8 cellular contexts compared by ENCODE assay signal in the genomic region with DNA sequence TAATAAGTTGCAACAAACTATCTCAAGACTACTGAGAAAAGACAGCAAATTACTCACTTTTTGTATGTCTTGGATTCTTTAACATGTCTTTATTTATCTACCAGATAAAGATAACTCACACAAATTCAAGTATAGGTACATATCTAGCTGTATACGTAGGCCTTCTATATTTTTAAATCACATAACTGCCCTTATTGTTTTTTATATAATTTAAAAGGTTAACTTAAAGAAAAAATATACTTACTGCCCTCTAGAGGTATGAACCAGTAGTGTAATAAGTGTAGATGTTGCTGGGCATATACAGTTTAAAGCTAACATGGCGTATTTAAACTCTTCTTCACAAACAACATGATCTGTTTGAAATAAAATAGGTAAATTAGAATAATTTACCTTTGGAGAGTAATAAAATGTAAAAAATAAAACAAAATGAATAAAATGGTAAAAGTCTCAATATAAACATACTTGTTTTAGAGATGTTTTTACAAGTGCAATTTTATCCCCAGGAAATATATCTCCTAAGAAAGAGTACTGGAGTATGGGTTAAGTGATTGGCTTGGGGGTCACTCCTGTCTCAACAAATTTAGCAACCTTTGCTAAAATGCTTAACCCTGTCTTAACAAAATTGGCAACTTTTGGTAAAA.
DNase-seq lines count a peak whose midpoint lies in the region; ATAC-seq and TF ChIP-seq lines count a peak whose summit lies in the region.

No MANE protein-coding gene starts in this region.

- H3K27me3 ChIP-seq in OCI-LY1 (ENCODE audit: insufficient read depth, low read length) = no peaks in the 10 kb centered on the region
- no peaks in the 10 kb centered on the region for H3K27me3 ChIP-seq in esophagus squamous epithelium
- H3K27me3 ChIP-seq in upper lobe of left lung = no peaks in the 10 kb centered on the region

- intact Hi-C loops in esophagus squamous epithelium (cut with DNase I) = no loop called here

- 35 to 55% methylated on average over 2 of the region's 2 CpGs for WGBS in esophagus squamous epithelium, 2 donors
- WGBS in upper lobe of left lung, 2 donors = 40% methylated on average over 2 of the region's 2 CpGs

- no peaks in the 10 kb centered on the region for H4K20me1 ChIP-seq in OCI-LY1 (ENCODE audit: insufficient read depth, low read length)

- ATAC-seq in GM18505 (IDR thresholded peaks at IDR 0.05; ENCODE audit: unreplicated experiment) (peak; percentile 80), HG03025 (IDR thresholded peaks at IDR 0.05; ENCODE audit: low FRiP score, unreplicated experiment) (peak; percentile 79), upper lobe of left lung (ENCODE audit: low FRiP score in 2 of 2) (no peak)

- H3K4me2 ChIP-seq in OCI-LY1 (ENCODE audit: low read length) = no peak overlapping the region

- no peak overlapping the region for H3K9ac ChIP-seq in OCI-LY1 (ENCODE audit: low read length)

- H3K4me1 Mint-ChIP-seq in activated CD4-positive, alpha-beta memory T cell treated with anti-CD3 and anti-CD28 coated beads, Interleukin-2, amount 10 ng/mL, durations not matched to agents 7 days and 5 days = peaks cover 4% of the 10 kb centered on the region

- TF ChIP-seq CTCF in OCI-LY1 (IDR thresholded peaks at IDR 0.05; ENCODE audit: low read length) (peak; percentile 41; the same call in 1 of the 2 replicates), esophagus squamous epithelium (IDR thresholded peaks at IDR 0.05) (peak in 4 of 6 experiments; percentile 24 to 53 (median 36)), upper lobe of left lung (IDR thresholded peaks at IDR 0.05) (peak in 5 of 6 experiments; percentile 18 to 34 (median 27))

- no peak overlapping the region for H3K4me3 Mint-ChIP-seq in activated CD4-positive, alpha-beta memory T cell treated with anti-CD3 and anti-CD28 coated beads, Interleukin-2, amount 10 ng/mL, durations not matched to agents 7 days and 5 days

- H3K27ac Mint-ChIP-seq in activated CD4-positive, alpha-beta memory T cell treated with anti-CD3 and anti-CD28 coated beads, Interleukin-2, amount 10 ng/mL, durations not matched to agents 7 days and 5 days = no peak overlapping the region

- no peak for TF ChIP-seq POLR2A in GM18505 (IDR thresholded peaks at IDR 0.05; ENCODE audit: borderline replicate concordance, extremely low read depth, insufficient read depth, insufficient read length)
- no peak for TF ChIP-seq POLR2A in esophagus squamous epithelium (IDR thresholded peaks at IDR 0.05)
- TF ChIP-seq POLR2A in upper lobe of left lung (IDR thresholded peaks at IDR 0.05) = no peak

- H3K4me1 ChIP-seq in OCI-LY1 (ENCODE audit: insufficient read depth, low read length, severe bottlenecking) (no peaks in the 10 kb centered on the region), esophagus squamous epithelium (no peaks in the 10 kb centered on the region), upper lobe of left lung (no peaks in the 10 kb centered on the region)

- no peaks in the 10 kb centered on the region for H3K27me3 Mint-ChIP-seq in activated CD4-positive, alpha-beta memory T cell treated with anti-CD3 and anti-CD28 coated beads, Interleukin-2, amount 10 ng/mL, durations not matched to agents 7 days and 5 days

- H3K27ac ChIP-seq in OCI-LY1 (ENCODE audit: low read depth, low read length, poor library complexity, severe bottlenecking) (no peak overlapping the region), esophagus squamous epithelium (no peak overlapping the region), upper lobe of left lung (no peak overlapping the region)

- no peak overlapping the region for H3K4me3 ChIP-seq in OCI-LY1 (ENCODE audit: low read depth, low read length, poor library complexity, severe bottlenecking)
- H3K4me3 ChIP-seq in esophagus squamous epithelium = no peak overlapping the region
- H3K4me3 ChIP-seq in upper lobe of left lung = no peak overlapping the region

- H3K36me3 ChIP-seq in OCI-LY1 (ENCODE audit: insufficient read depth, low read length) = no peaks in the 10 kb centered on the region
- no peaks in the 10 kb centered on the region for H3K36me3 ChIP-seq in esophagus squamous epithelium
- H3K36me3 ChIP-seq in upper lobe of left lung = no peaks in the 10 kb centered on the region

- H3K36me3 Mint-ChIP-seq in activated CD4-positive, alpha-beta memory T cell treated with anti-CD3 and anti-CD28 coated beads, Interleukin-2, amount 10 ng/mL, durations not matched to agents 7 days and 5 days (ENCODE audit: low read depth) = no peaks in the 10 kb centered on the region

- H3K9me3 Mint-ChIP-seq in activated CD4-positive, alpha-beta memory T cell treated with anti-CD3 and anti-CD28 coated beads, Interleukin-2, amount 10 ng/mL, durations not matched to agents 7 days and 5 days = no peaks in the 10 kb centered on the region

- no peaks in the 10 kb centered on the region for H3K9me2 ChIP-seq in OCI-LY1 (ENCODE audit: low read depth, low read length)

- no peaks in the 10 kb centered on the region for H3F3A ChIP-seq in OCI-LY1 (ENCODE audit: insufficient read depth, low read length)

- H2AFZ ChIP-seq in OCI-LY1 (ENCODE audit: low read length) = no peak overlapping the region

- H3K79me2 ChIP-seq in OCI-LY1 (ENCODE audit: insufficient read depth, low read length) = no peaks in the 10 kb centered on the region

- H3K9me3 ChIP-seq in OCI-LY1 (ENCODE audit: low read length) (no peaks in the 10 kb centered on the region), esophagus squamous epithelium (no peaks in the 10 kb centered on the region), upper lobe of left lung (no peaks in the 10 kb centered on the region)

- POLR2A ChIA-PET in activated CD4-positive, alpha-beta memory T cell treated with anti-CD3 and anti-CD28 coated beads, Interleukin-2, amount 10 ng/mL, durations not matched to agents 7 days and 5 days (lab: Charles Lee) = no interaction called here

- CTCF ChIA-PET in activated CD4-positive, alpha-beta memory T cell treated with anti-CD3 and anti-CD28 coated beads, Interleukin-2, amount 10 ng/mL, durations not matched to agents 7 days and 5 days (lab: Charles Lee) = interaction anchor here (1.1 to 1.2 kb wide), 2 partner anchors 11 to 14 kb away, joined by 3 to 4 read pairs; no protein-coding TSS in a partner anchor

- TF ChIP-seq EP300 in upper lobe of left lung (IDR thresholded peaks at IDR 0.05) = no peak

- DNase-seq in AG20443 (ENCODE audit: low spot score) = peak; percentile 13
- no peak for DNase-seq in esophagus squamous epithelium (lab: John Stamatoyannopoulos, UW)
- no peak for DNase-seq in upper lobe of left lung
- DNase-seq in activated CD4-positive, alpha-beta memory T cell treated with anti-CD3 and anti-CD28 coated beads, Interleukin-2, amount 10 ng/mL, durations not matched to agents 7 days and 5 days = no peak
- DNase-seq in stimulated activated CD4-positive, alpha-beta T cell treated with anti-CD3 and anti-CD28 coated beads, Interleukin-4, amount 100 ng/mL, for 1 hour = no peak

Comparison
In these comparisons a context has a peak if more than half of its experiments do, and no peak if none do; other contexts are left out.
1. ATAC-seq: peak in GM18505 (single experiment) and HG03025 (single experiment); none in upper lobe of left lung (0 of 2).
2. Peak in every context shown above with its lines, with median percentiles within 50 percentile points of each other: CTCF ChIP-seq.